In the genomic region with DNA sequence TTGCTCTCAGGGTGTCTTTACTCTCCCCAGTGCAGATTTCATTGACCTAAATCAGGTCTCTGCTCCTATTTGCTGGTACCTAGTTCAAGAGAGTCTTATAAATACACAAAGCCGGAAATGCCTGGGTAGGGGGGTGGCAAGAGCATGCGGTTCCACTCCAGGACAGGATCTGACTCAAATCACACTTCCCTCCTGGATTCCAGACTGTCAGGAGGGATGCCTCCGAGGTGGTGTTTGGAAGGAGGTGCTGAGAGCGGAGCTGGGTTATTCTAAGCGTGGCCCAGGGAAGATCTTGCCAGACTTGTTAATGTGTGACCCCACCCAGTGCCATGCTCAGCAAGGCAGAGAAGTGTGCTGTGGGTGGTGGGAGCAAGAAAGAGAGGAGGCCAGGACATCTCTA, we compare ENCODE assay signal across 1 cellular context.
TF ChIP-seq lines count a peak whose summit lies in the region.

No MANE protein-coding gene starts in this region.

TF ChIP-seq in H1, 55 proteins besides CTCF, POLR2A, EP300 and RAD21:
- no peak for TF ChIP-seq TAF1 (IDR thresholded peaks at IDR 0.05; ENCODE audit: low read depth, low read length)
- TF ChIP-seq GTF2F1 (IDR thresholded peaks at IDR 0.05; ENCODE audit: borderline replicate concordance, low read depth, low read length), result no peak
- TF ChIP-seq CHD2 (IDR thresholded peaks at IDR 0.05; ENCODE audit: low read length), result no peak
- no peak for TF ChIP-seq SIRT6 (IDR thresholded peaks at IDR 0.05; ENCODE audit: low read length)
- no peak for TF ChIP-seq CBX8 (IDR thresholded peaks at IDR 0.05; ENCODE audit: borderline replicate concordance, low read depth, low read length)
- no peak for TF ChIP-seq BCL11A (IDR thresholded peaks at IDR 0.05; ENCODE audit: low read depth in 2 of 2, low read length in 2 of 2)
- no peak for TF ChIP-seq SP4 (IDR thresholded peaks at IDR 0.05; ENCODE audit: low read length)
- TF ChIP-seq, protein P1, sequence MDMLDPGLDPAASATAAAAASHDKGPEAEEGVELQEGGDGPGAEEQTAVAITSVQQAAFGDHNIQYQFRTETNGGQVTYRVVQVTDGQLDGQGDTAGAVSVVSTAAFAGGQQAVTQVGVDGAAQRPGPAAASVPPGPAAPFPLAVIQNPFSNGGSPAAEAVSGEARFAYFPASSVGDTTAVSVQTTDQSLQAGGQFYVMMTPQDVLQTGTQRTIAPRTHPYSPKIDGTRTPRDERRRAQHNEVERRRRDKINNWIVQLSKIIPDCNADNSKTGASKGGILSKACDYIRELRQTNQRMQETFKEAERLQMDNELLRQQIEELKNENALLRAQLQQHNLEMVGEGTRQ (IDR thresholded peaks at IDR 0.05; ENCODE audit: low read length), result no peak
- TF ChIP-seq SP1 (IDR thresholded peaks at IDR 0.05; ENCODE audit: low read depth, low read length), result no peak
- TF ChIP-seq SIX5 (IDR thresholded peaks at IDR 0.05; ENCODE audit: low read depth, low read length), result no peak
- TF ChIP-seq POU5F1 (IDR thresholded peaks at IDR 0.05; ENCODE audit: low read depth, low read length), result no peak
- no peak for TF ChIP-seq RBBP5 (IDR thresholded peaks at IDR 0.05; ENCODE audit: borderline replicate concordance, low read depth, low read length)
- TF ChIP-seq CBX5 (IDR thresholded peaks at IDR 0.05; ENCODE audit: low read depth, low read length), result no peak
- no peak for TF ChIP-seq EZH2 (IDR thresholded peaks at IDR 0.05; ENCODE audit: low read depth, low read length, severe bottlenecking)
- no peak for TF ChIP-seq TEAD4 (IDR thresholded peaks at IDR 0.05; ENCODE audit: low read depth, low read length)
- TF ChIP-seq BRCA1 (IDR thresholded peaks at IDR 0.05; ENCODE audit: low read depth, low read length), result no peak
- TF ChIP-seq, protein P2, sequence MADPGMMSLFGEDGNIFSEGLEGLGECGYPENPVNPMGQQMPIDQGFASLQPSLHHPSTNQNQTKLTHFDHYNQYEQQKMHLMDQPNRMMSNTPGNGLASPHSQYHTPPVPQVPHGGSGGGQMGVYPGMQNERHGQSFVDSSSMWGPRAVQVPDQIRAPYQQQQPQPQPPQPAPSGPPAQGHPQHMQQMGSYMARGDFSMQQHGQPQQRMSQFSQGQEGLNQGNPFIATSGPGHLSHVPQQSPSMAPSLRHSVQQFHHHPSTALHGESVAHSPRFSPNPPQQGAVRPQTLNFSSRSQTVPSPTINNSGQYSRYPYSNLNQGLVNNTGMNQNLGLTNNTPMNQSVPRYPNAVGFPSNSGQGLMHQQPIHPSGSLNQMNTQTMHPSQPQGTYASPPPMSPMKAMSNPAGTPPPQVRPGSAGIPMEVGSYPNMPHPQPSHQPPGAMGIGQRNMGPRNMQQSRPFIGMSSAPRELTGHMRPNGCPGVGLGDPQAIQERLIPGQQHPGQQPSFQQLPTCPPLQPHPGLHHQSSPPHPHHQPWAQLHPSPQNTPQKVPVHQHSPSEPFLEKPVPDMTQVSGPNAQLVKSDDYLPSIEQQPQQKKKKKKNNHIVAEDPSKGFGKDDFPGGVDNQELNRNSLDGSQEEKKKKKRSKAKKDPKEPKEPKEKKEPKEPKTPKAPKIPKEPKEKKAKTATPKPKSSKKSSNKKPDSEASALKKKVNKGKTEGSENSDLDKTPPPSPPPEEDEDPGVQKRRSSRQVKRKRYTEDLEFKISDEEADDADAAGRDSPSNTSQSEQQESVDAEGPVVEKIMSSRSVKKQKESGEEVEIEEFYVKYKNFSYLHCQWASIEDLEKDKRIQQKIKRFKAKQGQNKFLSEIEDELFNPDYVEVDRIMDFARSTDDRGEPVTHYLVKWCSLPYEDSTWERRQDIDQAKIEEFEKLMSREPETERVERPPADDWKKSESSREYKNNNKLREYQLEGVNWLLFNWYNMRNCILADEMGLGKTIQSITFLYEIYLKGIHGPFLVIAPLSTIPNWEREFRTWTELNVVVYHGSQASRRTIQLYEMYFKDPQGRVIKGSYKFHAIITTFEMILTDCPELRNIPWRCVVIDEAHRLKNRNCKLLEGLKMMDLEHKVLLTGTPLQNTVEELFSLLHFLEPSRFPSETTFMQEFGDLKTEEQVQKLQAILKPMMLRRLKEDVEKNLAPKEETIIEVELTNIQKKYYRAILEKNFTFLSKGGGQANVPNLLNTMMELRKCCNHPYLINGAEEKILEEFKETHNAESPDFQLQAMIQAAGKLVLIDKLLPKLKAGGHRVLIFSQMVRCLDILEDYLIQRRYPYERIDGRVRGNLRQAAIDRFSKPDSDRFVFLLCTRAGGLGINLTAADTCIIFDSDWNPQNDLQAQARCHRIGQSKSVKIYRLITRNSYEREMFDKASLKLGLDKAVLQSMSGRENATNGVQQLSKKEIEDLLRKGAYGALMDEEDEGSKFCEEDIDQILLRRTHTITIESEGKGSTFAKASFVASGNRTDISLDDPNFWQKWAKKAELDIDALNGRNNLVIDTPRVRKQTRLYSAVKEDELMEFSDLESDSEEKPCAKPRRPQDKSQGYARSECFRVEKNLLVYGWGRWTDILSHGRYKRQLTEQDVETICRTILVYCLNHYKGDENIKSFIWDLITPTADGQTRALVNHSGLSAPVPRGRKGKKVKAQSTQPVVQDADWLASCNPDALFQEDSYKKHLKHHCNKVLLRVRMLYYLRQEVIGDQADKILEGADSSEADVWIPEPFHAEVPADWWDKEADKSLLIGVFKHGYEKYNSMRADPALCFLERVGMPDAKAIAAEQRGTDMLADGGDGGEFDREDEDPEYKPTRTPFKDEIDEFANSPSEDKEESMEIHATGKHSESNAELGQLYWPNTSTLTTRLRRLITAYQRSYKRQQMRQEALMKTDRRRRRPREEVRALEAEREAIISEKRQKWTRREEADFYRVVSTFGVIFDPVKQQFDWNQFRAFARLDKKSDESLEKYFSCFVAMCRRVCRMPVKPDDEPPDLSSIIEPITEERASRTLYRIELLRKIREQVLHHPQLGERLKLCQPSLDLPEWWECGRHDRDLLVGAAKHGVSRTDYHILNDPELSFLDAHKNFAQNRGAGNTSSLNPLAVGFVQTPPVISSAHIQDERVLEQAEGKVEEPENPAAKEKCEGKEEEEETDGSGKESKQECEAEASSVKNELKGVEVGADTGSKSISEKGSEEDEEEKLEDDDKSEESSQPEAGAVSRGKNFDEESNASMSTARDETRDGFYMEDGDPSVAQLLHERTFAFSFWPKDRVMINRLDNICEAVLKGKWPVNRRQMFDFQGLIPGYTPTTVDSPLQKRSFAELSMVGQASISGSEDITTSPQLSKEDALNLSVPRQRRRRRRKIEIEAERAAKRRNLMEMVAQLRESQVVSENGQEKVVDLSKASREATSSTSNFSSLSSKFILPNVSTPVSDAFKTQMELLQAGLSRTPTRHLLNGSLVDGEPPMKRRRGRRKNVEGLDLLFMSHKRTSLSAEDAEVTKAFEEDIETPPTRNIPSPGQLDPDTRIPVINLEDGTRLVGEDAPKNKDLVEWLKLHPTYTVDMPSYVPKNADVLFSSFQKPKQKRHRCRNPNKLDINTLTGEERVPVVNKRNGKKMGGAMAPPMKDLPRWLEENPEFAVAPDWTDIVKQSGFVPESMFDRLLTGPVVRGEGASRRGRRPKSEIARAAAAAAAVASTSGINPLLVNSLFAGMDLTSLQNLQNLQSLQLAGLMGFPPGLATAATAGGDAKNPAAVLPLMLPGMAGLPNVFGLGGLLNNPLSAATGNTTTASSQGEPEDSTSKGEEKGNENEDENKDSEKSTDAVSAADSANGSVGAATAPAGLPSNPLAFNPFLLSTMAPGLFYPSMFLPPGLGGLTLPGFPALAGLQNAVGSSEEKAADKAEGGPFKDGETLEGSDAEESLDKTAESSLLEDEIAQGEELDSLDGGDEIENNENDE (IDR thresholded peaks at IDR 0.05; ENCODE audit: insufficient replicate concordance, low read length), result no peak
- no peak for TF ChIP-seq GABPA (IDR thresholded peaks at IDR 0.05; ENCODE audit: borderline replicate concordance, insufficient read depth, low read length)
- TF ChIP-seq SAP30 (IDR thresholded peaks at IDR 0.05; ENCODE audit: insufficient read depth, insufficient replicate concordance, low read length), result no peak
